In the genomic region with DNA sequence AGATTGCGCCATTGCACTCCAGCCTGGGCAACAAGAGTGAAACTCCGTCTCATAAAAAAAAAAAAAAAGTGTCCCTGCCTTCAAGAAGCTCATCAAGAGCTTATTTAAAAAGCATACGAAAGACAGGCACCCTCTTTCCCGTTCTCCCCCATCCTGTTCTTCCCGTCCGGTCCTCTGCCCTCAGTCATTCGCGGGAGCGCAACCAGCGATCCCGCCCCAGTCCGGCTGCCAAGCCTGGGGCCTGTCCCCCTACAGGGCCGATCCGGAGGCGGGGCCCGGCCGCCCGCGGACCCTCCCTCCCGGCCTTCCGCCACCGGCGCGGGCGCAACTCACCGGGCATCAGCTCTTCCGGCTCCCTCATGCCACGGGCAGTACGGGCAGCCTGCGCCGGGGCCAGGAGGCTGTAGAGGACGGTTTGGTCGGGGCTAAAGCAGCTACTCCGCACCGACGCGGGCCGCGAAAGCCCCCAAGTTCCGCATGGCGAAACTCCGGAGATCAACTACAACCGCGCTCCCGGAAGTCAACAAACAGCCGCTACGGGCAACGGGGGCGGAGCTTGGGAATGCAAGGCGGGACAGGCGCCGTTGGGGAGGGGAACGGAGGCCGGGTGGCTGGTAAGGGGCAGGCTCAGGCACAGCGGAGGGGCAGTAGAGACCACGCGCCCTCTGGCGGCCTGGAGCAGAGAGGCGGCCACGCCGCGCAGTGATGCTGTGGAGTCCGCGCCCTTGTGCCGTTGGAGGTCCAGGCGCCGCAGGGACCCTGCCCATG, we compare ENCODE assay signal across 1 cellular context.
TF ChIP-seq lines count a peak whose summit lies in the region.

A gene with protein sequence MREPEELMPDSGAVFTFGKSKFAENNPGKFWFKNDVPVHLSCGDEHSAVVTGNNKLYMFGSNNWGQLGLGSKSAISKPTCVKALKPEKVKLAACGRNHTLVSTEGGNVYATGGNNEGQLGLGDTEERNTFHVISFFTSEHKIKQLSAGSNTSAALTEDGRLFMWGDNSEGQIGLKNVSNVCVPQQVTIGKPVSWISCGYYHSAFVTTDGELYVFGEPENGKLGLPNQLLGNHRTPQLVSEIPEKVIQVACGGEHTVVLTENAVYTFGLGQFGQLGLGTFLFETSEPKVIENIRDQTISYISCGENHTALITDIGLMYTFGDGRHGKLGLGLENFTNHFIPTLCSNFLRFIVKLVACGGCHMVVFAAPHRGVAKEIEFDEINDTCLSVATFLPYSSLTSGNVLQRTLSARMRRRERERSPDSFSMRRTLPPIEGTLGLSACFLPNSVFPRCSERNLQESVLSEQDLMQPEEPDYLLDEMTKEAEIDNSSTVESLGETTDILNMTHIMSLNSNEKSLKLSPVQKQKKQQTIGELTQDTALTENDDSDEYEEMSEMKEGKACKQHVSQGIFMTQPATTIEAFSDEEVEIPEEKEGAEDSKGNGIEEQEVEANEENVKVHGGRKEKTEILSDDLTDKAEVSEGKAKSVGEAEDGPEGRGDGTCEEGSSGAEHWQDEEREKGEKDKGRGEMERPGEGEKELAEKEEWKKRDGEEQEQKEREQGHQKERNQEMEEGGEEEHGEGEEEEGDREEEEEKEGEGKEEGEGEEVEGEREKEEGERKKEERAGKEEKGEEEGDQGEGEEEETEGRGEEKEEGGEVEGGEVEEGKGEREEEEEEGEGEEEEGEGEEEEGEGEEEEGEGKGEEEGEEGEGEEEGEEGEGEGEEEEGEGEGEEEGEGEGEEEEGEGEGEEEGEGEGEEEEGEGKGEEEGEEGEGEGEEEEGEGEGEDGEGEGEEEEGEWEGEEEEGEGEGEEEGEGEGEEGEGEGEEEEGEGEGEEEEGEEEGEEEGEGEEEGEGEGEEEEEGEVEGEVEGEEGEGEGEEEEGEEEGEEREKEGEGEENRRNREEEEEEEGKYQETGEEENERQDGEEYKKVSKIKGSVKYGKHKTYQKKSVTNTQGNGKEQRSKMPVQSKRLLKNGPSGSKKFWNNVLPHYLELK (minus strand): TSS at position 503 of the 768 bp plus-strand sequence. CDS start 142 bp downstream, at position 361.

TF ChIP-seq in HepG2, 621 proteins besides CTCF, POLR2A, EP300 and RAD21 (continued from another document and continues in another):
- TF ChIP-seq HOXA9 (CRISPR knock-in tag; IDR thresholded peaks at IDR 0.05; ENCODE audit: borderline replicate concordance) (no peak), ESRRA (CRISPR knock-in tag; IDR thresholded peaks at IDR 0.05; ENCODE audit: low read depth) (no peak), TMF1 (CRISPR knock-in tag; IDR thresholded peaks at IDR 0.05; ENCODE audit: low read depth) (no peak), GTF3A (CRISPR knock-in tag; conservative IDR thresholded peaks at IDR 0.05) (no peak), PHF5A (CRISPR knock-in tag; IDR thresholded peaks at IDR 0.05; ENCODE audit: low read depth, unreplicated experiment) (peak; percentile 61), ZNF569 (CRISPR knock-in tag; IDR thresholded peaks at IDR 0.05; ENCODE audit: borderline replicate concordance) (no peak), GPN1 (CRISPR knock-in tag; IDR thresholded peaks at IDR 0.05; ENCODE audit: borderline replicate concordance) (no peak), HES4 (CRISPR knock-in tag; IDR thresholded peaks at IDR 0.05; ENCODE audit: borderline replicate concordance) (no peak), ELF1 (CRISPR knock-in tag; IDR thresholded peaks at IDR 0.05) (peak; percentile 90), KLF13 (CRISPR knock-in tag; IDR thresholded peaks at IDR 0.05) (no peak)
- TF ChIP-seq, protein P1, sequence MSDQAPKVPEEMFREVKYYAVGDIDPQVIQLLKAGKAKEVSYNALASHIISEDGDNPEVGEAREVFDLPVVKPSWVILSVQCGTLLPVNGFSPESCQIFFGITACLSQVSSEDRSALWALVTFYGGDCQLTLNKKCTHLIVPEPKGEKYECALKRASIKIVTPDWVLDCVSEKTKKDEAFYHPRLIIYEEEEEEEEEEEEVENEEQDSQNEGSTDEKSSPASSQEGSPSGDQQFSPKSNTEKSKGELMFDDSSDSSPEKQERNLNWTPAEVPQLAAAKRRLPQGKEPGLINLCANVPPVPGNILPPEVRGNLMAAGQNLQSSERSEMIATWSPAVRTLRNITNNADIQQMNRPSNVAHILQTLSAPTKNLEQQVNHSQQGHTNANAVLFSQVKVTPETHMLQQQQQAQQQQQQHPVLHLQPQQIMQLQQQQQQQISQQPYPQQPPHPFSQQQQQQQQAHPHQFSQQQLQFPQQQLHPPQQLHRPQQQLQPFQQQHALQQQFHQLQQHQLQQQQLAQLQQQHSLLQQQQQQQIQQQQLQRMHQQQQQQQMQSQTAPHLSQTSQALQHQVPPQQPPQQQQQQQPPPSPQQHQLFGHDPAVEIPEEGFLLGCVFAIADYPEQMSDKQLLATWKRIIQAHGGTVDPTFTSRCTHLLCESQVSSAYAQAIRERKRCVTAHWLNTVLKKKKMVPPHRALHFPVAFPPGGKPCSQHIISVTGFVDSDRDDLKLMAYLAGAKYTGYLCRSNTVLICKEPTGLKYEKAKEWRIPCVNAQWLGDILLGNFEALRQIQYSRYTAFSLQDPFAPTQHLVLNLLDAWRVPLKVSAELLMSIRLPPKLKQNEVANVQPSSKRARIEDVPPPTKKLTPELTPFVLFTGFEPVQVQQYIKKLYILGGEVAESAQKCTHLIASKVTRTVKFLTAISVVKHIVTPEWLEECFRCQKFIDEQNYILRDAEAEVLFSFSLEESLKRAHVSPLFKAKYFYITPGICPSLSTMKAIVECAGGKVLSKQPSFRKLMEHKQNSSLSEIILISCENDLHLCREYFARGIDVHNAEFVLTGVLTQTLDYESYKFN (CRISPR knock-in tag; conservative IDR thresholded peaks at IDR 0.05): peak; percentile 50
- TF ChIP-seq, protein P2, sequence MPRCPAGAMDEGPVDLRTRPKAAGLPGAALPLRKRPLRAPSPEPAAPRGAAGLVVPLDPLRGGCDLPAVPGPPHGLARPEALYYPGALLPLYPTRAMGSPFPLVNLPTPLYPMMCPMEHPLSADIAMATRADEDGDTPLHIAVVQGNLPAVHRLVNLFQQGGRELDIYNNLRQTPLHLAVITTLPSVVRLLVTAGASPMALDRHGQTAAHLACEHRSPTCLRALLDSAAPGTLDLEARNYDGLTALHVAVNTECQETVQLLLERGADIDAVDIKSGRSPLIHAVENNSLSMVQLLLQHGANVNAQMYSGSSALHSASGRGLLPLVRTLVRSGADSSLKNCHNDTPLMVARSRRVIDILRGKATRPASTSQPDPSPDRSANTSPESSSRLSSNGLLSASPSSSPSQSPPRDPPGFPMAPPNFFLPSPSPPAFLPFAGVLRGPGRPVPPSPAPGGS (CRISPR knock-in tag; IDR thresholded peaks at IDR 0.05): no peak
- TF ChIP-seq, protein P3, sequence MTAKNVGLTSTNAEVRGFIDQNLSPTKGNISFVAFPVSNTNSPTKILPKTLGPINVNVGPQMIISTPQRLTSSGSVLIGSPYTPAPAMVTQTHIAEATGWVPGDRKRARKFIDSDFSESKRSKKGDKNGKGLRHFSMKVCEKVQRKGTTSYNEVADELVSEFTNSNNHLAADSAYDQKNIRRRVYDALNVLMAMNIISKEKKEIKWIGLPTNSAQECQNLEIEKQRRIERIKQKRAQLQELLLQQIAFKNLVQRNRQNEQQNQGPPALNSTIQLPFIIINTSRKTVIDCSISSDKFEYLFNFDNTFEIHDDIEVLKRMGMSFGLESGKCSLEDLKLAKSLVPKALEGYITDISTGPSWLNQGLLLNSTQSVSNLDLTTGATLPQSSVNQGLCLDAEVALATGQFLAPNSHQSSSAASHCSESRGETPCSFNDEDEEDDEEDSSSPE (CRISPR knock-in tag; IDR thresholded peaks at IDR 0.05): peak; percentile 47
- TF ChIP-seq, protein P4, sequence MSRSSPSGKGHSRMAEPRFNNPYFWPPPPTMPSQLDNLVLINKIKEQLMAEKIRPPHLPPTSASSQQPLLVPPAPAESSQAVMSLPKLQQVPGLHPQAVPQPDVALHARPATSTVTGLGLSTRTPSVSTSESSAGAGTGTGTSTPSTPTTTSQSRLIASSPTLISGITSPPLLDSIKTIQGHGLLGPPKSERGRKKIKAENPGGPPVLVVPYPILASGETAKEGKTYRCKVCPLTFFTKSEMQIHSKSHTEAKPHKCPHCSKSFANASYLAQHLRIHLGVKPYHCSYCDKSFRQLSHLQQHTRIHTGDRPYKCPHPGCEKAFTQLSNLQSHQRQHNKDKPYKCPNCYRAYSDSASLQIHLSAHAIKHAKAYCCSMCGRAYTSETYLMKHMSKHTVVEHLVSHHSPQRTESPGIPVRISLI (CRISPR knock-in tag; IDR thresholded peaks at IDR 0.05; ENCODE audit: borderline replicate concordance): no peak
- TF ChIP-seq, protein P5, sequence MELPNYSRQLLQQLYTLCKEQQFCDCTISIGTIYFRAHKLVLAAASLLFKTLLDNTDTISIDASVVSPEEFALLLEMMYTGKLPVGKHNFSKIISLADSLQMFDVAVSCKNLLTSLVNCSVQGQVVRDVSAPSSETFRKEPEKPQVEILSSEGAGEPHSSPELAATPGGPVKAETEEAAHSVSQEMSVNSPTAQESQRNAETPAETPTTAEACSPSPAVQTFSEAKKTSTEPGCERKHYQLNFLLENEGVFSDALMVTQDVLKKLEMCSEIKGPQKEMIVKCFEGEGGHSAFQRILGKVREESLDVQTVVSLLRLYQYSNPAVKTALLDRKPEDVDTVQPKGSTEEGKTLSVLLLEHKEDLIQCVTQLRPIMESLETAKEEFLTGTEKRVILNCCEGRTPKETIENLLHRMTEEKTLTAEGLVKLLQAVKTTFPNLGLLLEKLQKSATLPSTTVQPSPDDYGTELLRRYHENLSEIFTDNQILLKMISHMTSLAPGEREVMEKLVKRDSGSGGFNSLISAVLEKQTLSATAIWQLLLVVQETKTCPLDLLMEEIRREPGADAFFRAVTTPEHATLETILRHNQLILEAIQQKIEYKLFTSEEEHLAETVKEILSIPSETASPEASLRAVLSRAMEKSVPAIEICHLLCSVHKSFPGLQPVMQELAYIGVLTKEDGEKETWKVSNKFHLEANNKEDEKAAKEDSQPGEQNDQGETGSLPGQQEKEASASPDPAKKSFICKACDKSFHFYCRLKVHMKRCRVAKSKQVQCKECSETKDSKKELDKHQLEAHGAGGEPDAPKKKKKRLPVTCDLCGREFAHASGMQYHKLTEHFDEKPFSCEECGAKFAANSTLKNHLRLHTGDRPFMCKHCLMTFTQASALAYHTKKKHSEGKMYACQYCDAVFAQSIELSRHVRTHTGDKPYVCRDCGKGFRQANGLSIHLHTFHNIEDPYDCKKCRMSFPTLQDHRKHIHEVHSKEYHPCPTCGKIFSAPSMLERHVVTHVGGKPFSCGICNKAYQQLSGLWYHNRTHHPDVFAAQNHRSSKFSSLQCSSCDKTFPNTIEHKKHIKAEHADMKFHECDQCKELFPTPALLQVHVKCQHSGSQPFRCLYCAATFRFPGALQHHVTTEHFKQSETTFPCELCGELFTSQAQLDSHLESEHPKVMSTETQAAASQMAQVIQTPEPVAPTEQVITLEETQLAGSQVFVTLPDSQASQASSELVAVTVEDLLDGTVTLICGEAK (IDR thresholded peaks at IDR 0.05): no peak
- TF ChIP-seq, protein P5 (CRISPR knock-in tag; IDR thresholded peaks at IDR 0.05): peak; percentile 47; the same call in 1 of the 2 replicates
- TF ChIP-seq, protein P6, sequence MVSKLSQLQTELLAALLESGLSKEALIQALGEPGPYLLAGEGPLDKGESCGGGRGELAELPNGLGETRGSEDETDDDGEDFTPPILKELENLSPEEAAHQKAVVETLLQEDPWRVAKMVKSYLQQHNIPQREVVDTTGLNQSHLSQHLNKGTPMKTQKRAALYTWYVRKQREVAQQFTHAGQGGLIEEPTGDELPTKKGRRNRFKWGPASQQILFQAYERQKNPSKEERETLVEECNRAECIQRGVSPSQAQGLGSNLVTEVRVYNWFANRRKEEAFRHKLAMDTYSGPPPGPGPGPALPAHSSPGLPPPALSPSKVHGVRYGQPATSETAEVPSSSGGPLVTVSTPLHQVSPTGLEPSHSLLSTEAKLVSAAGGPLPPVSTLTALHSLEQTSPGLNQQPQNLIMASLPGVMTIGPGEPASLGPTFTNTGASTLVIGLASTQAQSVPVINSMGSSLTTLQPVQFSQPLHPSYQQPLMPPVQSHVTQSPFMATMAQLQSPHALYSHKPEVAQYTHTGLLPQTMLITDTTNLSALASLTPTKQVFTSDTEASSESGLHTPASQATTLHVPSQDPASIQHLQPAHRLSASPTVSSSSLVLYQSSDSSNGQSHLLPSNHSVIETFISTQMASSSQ (IDR thresholded peaks at IDR 0.05; ENCODE audit: low read depth): no peak
- TF ChIP-seq, protein P6 (CRISPR knock-in tag; IDR thresholded peaks at IDR 0.05; ENCODE audit: borderline replicate concordance): peak; percentile 43; the same call in 1 of the 2 replicates
